ENCODE assay signal across 1 cellular context in genomic region chr3:4581040-4581439, GRCh38.
TF ChIP-seq lines count a peak whose summit lies in the region.

No MANE protein-coding gene starts in this region.

TF ChIP-seq in GM12878, 131 proteins besides CTCF, POLR2A, EP300 and RAD21 (continued from another document):
- no peak for TF ChIP-seq HDAC6 (IDR thresholded peaks at IDR 0.05; ENCODE audit: unreplicated experiment)
- TF ChIP-seq FOXK2 (IDR thresholded peaks at IDR 0.05): no peak
- no peak for TF ChIP-seq ZBTB33 (IDR thresholded peaks at IDR 0.05)
- TF ChIP-seq DPF2 (IDR thresholded peaks at IDR 0.05): no peak
- TF ChIP-seq MXI1 (IDR thresholded peaks at IDR 0.05; ENCODE audit: low read depth, low read length): no peak
